ENCODE assay signal across 8 cellular contexts in the genomic region with DNA sequence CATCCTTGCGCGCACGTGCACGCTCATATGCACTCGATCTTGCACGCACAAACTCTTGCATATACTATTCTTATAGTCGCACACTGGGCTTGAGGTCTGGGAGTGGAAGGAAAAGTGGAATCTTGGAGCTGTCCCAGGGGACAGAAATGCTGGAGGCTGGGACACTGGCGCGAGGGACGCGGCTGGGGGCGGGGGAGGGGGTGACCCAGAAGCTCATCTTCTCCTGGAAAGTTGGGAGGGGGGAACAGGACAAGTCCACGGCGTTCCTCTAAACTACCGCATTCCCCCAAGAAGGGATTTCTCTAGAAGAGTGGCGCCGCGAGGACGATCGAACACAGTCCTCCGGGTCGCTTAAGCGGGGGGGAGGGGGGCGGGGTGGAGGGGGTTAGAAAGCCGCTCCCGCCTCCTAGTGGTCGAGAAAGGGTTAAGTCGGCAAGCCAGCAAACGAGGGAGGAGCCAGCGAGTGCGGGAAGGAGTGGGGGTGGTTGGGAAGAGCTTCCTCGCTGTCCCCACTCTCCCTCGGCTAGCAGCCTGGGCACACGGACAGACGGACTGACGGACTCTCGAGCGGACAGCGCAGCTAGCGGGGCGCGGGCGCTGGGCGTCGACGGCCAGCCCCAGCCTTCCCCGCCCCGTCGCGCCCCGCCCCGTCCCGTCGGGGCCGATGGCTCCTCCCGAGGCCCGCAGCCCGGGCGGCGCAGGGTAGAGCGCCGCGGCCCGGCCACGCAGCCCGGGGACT. TPM values are rescaled to one million over a fixed set of nuclear protein-coding genes. Genes with fewer than 3 reads are reported as not detected.
DNase-seq lines count a peak whose midpoint lies in the region; ATAC-seq and TF ChIP-seq lines count a peak whose summit lies in the region.

A gene (plus strand): TSS at position 512 of the 739 bp plus-strand sequence. CDS start 338 bp downstream, outside the sequence.

- no peaks in the 10 kb centered on the region for H3K9me3 ChIP-seq in CD8-positive, alpha-beta T cell (ENCODE audit: low read length)
- H3K9me3 ChIP-seq in mononuclear cell (ENCODE audit: low read depth, low read length), result no peaks in the 10 kb centered on the region
- H3K9me3 ChIP-seq in tibial artery, result no peaks in the 10 kb centered on the region

- intact Hi-C loops in CD8-positive, alpha-beta T cell (cut with DNase I, micrococcal nuclease), result no loop called here
- intact Hi-C loops in tibial artery (cut with DNase I; ENCODE audit: low total_unique reads), result no loop called here

- H3K9me3 Mint-ChIP-seq in CD8-positive, alpha-beta T cell, result no peaks in the 10 kb centered on the region
- H3K9me3 Mint-ChIP-seq in effector memory CD8-positive, alpha-beta T cell, result no peaks in the 10 kb centered on the region

- H3K27ac ChIP-seq in CD8-positive, alpha-beta T cell (ENCODE audit: low read depth, low read length), result no peak within 1 kb of the TSS
- no peak within 1 kb of the TSS for H3K27ac ChIP-seq in tibial artery

- H3K4me1 Mint-ChIP-seq in CD8-positive, alpha-beta T cell (ENCODE audit: low read depth), result peaks cover 27% of the 10 kb centered on the region
- peaks cover 29 to 31% of the 10 kb centered on the region in 2 donors for H3K4me1 Mint-ChIP-seq in effector memory CD8-positive, alpha-beta T cell (ENCODE audit: low read depth in 2 of 2)

- peak in 2 of 7 experiments; percentile 19 to 57 for DNase-seq in CD8-positive, alpha-beta T cell
- DNase-seq in NCI-H2171 (lab: John Stamatoyannopoulos, UW) (peak; percentile 89), tibial artery (peak in 1 of 2 donors; percentile 30), foreskin melanocyte (no peak)
- DNase-seq in effector memory CD8-positive, alpha-beta T cell, result no peak

- no peak within 1 kb of the TSS for H3K27ac Mint-ChIP-seq in CD8-positive, alpha-beta T cell
- peak within 1 kb of the TSS in 1 of 2 donors; percentile 12 for H3K27ac Mint-ChIP-seq in effector memory CD8-positive, alpha-beta T cell

- H3K36me3 Mint-ChIP-seq in CD8-positive, alpha-beta T cell, result no peaks in the 10 kb centered on the region
- H3K36me3 Mint-ChIP-seq in effector memory CD8-positive, alpha-beta T cell (ENCODE audit: insufficient read depth), result peaks cover 13% of the 10 kb centered on the region

- peaks cover 25% of the 10 kb centered on the region for H3K27me3 Mint-ChIP-seq in CD8-positive, alpha-beta T cell (ENCODE audit: low read depth)
- peaks cover 30 to 51% of the 10 kb centered on the region in 2 donors for H3K27me3 Mint-ChIP-seq in effector memory CD8-positive, alpha-beta T cell

- CTCF ChIA-PET in CD8-positive, alpha-beta T cell (lab: Charles Lee), result interaction anchor here (0.6 to 10.4 kb wide), 12 partner anchors 12 to 237 kb away, joined by 3 to 237 read pairs (median 5); a partner anchor contains a TSS

- no peak for TF ChIP-seq CTCF in CD8-positive, alpha-beta T cell (IDR thresholded peaks at IDR 0.05)
- no peak for TF ChIP-seq CTCF in tibial artery (IDR thresholded peaks at IDR 0.05)

- peak within 1 kb of the TSS; percentile 62 for H3K4me3 ChIP-seq in CD8-positive, alpha-beta T cell (ENCODE audit: low read depth, low read length)
- H3K4me3 ChIP-seq in mononuclear cell (ENCODE audit: low read length) (peak within 1 kb of the TSS; percentile 16), tibial artery (peak within 1 kb of the TSS; percentile 33 to 46)

- ATAC-seq in CD8-positive, alpha-beta T cell, result peak; percentile 45
- ATAC-seq in GM21825 (IDR thresholded peaks at IDR 0.05; ENCODE audit: unreplicated experiment), result peak; percentile 40
- ATAC-seq in activated CD4-positive, CD25-positive, alpha-beta regulatory T cell treated with anti-CD3 and anti-CD28 coated beads, Interleukin-2, amount 50 U/mL, for 24 hours, result peak; percentile 37
- peak; percentile 57 for ATAC-seq in effector memory CD8-positive, alpha-beta T cell (replicated peaks)

- peaks cover 37% of the 10 kb centered on the region for H3K4me1 ChIP-seq in CD8-positive, alpha-beta T cell (ENCODE audit: insufficient read depth, low read length)
- H3K4me1 ChIP-seq in mononuclear cell (ENCODE audit: insufficient read depth, low read length) (peaks cover 35% of the 10 kb centered on the region), tibial artery (peaks cover 0 to 43% (median 38%) of the 10 kb centered on the region in 4 donors)

- no peaks in the 10 kb centered on the region for H3K36me3 ChIP-seq in CD8-positive, alpha-beta T cell (ENCODE audit: insufficient read depth, low read length)
- no peaks in the 10 kb centered on the region for H3K36me3 ChIP-seq in tibial artery

- H3K27me3 ChIP-seq in CD8-positive, alpha-beta T cell (ENCODE audit: insufficient read depth, low read length), result peaks cover 14% of the 10 kb centered on the region
- H3K27me3 ChIP-seq in mononuclear cell (ENCODE audit: insufficient read depth, low read length) (peaks cover 33% of the 10 kb centered on the region), tibial artery (peaks cover 0 to 65% of the 10 kb centered on the region in 2 donors)

- POLR2A ChIA-PET in CD8-positive, alpha-beta T cell (lab: Charles Lee), result interaction anchor here (2.6 kb wide), 1 partner anchor 12 kb away, joined by 7 read pairs; no protein-coding TSS in a partner anchor

- H3K4me3 Mint-ChIP-seq in CD8-positive, alpha-beta T cell, result peak within 1 kb of the TSS; percentile 82
- peak within 1 kb of the TSS; percentile 86 to 91 for H3K4me3 Mint-ChIP-seq in effector memory CD8-positive, alpha-beta T cell

RNA-seq across cellular contexts. Expression of the gene that starts here (rescaled TPM):
- under 1 TPM; 0.16 to 0.31 TPM for total RNA-seq in CD8-positive, alpha-beta T cell
- total RNA-seq in mononuclear cell, result 0.10 TPM

Comparison
In these comparisons a context has a peak if more than half of its experiments do, and no peak if none do; other contexts are left out.
1. Peak in ATAC-seq and H3K4me3 ChIP-seq in CD8-positive, alpha-beta T cell; RNA of the gene not detected or under 1 TPM.